8 cellular contexts compared by ENCODE assay signal in the genomic region with DNA sequence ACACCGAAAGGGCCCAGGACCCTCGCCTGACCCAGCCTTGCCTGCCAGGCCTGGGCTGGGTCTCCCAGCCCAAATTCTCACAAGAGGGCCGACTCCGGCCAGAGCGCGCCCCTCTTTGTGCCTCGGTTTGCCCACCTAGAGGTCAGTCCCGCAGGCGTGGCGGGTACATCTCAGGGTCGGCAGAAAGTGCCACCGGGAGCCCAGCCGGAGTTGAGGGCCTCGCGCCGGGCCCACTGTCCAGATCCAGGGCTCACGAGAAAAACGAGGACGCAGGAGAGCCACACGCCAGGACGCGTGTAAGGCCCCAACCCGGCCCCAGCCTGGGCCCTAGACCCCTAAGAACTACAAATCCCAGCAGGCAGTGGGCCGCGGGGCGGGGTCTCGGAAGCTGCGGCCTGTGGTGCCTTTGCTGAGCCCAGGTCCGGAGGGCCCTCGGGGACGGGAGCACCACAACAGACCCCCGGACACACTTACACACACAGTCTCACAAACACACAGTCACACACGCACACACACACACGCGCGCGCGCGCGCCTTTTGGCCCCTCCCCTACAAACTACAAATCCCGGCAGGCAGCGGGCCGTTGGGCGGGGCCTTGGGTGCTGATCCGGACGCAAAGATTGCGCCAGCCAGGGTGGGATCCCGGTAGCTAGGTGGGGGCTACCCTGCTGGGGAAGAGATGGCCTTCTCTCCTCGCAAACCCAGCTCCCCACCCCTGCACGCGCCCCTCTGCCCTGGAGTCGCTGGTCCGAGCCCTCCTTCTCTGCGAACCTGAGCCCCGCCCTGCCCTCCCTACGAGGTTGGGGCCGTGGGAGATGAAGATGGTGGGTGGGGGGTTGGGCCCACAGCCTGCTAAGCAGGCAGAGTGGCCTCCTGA.
DNase-seq lines count a peak whose midpoint lies in the region; ATAC-seq and TF ChIP-seq lines count a peak whose summit lies in the region.

A gene (plus strand): TSS at position 583 of the 877 bp plus-strand sequence. CDS start 10,752 bp downstream, outside the sequence.

- H3K4me3 ChIP-seq in choroid plexus epithelial cell (ENCODE audit: low read depth, low read length), result peak within 1 kb of the TSS; percentile 84

- ATAC-seq in GM18873 (IDR thresholded peaks at IDR 0.05; ENCODE audit: low FRiP score, unreplicated experiment), result peak; percentile 54
- ATAC-seq in HG03103 (IDR thresholded peaks at IDR 0.05; ENCODE audit: low read depth, unreplicated experiment), result peak; percentile 73

- no peak for TF ChIP-seq CTCF in AG09319 (IDR thresholded peaks at IDR 0.05; ENCODE audit: low read depth, low read length)
- no peak for TF ChIP-seq CTCF in choroid plexus epithelial cell (conservative IDR thresholded peaks at IDR 0.05; ENCODE audit: low read depth, low read length)

- peak within 1 kb of the TSS; percentile 98 for H3K27ac ChIP-seq in layer of hippocampus (ENCODE audit: low read depth, low read length)

- no peaks in the 10 kb centered on the region for H3K27me3 ChIP-seq in layer of hippocampus (ENCODE audit: control insufficient read depth, insufficient read depth, low read length)

- peak; percentile 52 for DNase-seq in AG09319 (ENCODE audit: extremely low read depth, low read depth)
- peak; percentile 62 for DNase-seq in NCI-H226
- peak; percentile 69 to 75 for DNase-seq in activated CD4-positive, alpha-beta T cell treated with anti-CD3 and anti-CD28 coated beads for 24 hours (ENCODE audit: low read depth in 2 of 2)
- DNase-seq in choroid plexus epithelial cell (ENCODE audit: low read depth), result peak; percentile 83
- DNase-seq in stimulated activated CD4-positive, alpha-beta T cell treated with anti-CD3 and anti-CD28 coated beads, Interleukin-1b, Interleukin-23, amount 100 ng/mL, for 24 hours (ENCODE audit: low read depth in 4 of 4, low spot score in 1 of 4), result peak; percentile 65 to 81 (median 74)

Comparison
In these comparisons a context has a peak if more than half of its experiments do, and no peak if none do; other contexts are left out.
1. Peak in every context shown above with its lines: DNase-seq, ATAC-seq, H3K4me3 ChIP-seq and H3K27ac ChIP-seq.